In the genomic region with DNA sequence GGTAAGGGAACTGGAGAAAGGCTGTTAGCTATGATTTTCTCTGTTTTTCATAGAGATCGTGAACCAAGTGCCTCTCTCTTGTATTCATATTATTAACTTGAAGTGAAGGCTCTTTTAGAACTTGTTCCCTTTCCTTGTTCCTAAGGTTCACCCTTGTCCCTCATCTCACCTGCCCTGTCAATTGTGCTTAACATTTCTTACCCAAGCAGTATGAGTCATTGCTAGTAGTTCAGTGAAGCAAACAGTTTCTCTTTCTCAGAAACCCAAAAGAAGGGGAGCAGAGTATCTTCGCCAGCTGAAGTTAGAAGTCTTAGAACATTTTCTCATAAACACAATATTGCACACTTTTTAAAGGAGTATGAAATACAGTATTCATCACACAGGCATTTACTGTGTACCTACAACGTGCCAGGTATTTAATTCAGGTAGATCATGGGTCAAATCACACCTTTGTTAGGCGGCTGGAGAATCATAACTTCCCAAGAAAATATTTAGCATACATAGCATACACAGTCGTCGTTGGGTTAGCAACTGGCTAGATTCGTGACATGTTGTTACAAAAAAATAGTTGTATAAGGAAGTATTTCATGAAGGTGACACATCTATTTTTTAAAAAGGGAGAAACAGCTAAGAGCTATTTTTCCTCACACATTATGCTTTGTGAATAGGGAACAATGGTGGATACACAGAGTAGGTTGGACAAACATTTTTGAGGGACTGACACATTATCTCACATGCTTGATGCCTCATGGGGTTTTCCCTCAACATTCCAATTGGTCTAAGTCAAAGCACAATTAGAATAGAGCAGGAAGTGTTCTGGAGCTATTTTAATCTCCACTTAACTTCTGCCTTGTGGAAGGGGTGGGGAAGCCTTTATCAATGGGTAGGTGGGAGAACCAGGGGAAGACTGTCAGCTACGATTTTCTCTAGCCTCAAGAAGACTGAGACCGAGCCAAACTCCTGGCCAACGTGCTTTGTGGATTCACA, we compare ENCODE assay signal across 9 cellular contexts. TPM values are rescaled to one million over a fixed set of nuclear protein-coding genes. Genes with fewer than 3 reads are reported as not detected.
A peak's percentile ranks its signal among the peaks of the same experiment; 100 is the strongest.
DNase-seq lines count a peak whose midpoint lies in the region; ATAC-seq and TF ChIP-seq lines count a peak whose summit lies in the region.
"Had no signal": no experiment of that assay in that cellular context is flagged by ENCODE, and none has a peak within 500 bp of the region (broad histone marks: within the 10 kb centered on the region; RNA-seq: fewer than 3 reads in every experiment).

No MANE protein-coding gene starts in this region.

- peak overlapping the region; percentile 70 for H3K4me2 ChIP-seq in smooth muscle cell

- H3K9me3 ChIP-seq in smooth muscle cell (replicated peaks; ENCODE audit: low read depth) = no peaks in the 10 kb centered on the region

- peak; percentile 86 for ATAC-seq in GM18870 (IDR thresholded peaks at IDR 0.05; ENCODE audit: unreplicated experiment)
- peak; percentile 85 for ATAC-seq in HG03045 (IDR thresholded peaks at IDR 0.05; ENCODE audit: unreplicated experiment)
- peak; percentile 94 for ATAC-seq in foreskin keratinocyte
- ATAC-seq: K562 had no signal

- no peaks in the 10 kb centered on the region for H4K20me1 ChIP-seq in smooth muscle cell (ENCODE audit: low read depth)

- peak overlapping the region; percentile 95 for H3K9ac ChIP-seq in smooth muscle cell (ENCODE audit: low read depth)

- peaks cover 9% of the 10 kb centered on the region for H3K4me1 ChIP-seq in foreskin keratinocyte
- H3K4me1 ChIP-seq in smooth muscle cell (ENCODE audit: low read depth) = peaks cover 16% of the 10 kb centered on the region

- H3K4me3 ChIP-seq in smooth muscle cell = peak overlapping the region; percentile 8
- H3K4me3 ChIP-seq: K562 had no signal

- H3K27ac ChIP-seq in foreskin keratinocyte (peak overlapping the region; percentile 99), smooth muscle cell (ENCODE audit: low read depth) (peak overlapping the region; percentile 98)

- no peaks in the 10 kb centered on the region for H3F3A ChIP-seq in smooth muscle cell (ENCODE audit: low read depth)

- DNase-seq in AG08395 (ENCODE audit: low spot score) (peak; percentile 90), RPMI7951 (ENCODE audit: low read depth) (peak; percentile 97), foreskin keratinocyte (peak; percentile 98 to 99), smooth muscle cell (lab: John Stamatoyannopoulos, UW; ENCODE audit: unreplicated experiment) (no peak)
- DNase-seq in activated T-cell treated with anti-CD3 and anti-CD28 coated beads, Interleukin-2, amount 50 U/mL, for 48 hours = no peak
- DNase-seq in activated CD4-positive, alpha-beta T cell treated with anti-CD3 and anti-CD28 coated beads, Interleukin-2, amount 50 U/mL, for 48 hours = no peak

- H2AFZ ChIP-seq in smooth muscle cell (ENCODE audit: low read depth) = peak overlapping the region; percentile 6

- no peaks in the 10 kb centered on the region for H3K36me3 ChIP-seq in smooth muscle cell (ENCODE audit: low read depth)

- no peaks in the 10 kb centered on the region for H3K27me3 ChIP-seq in foreskin keratinocyte
- no peaks in the 10 kb centered on the region for H3K27me3 ChIP-seq in smooth muscle cell (ENCODE audit: low read depth)

- TF ChIP-seq CTCF in foreskin keratinocyte (conservative IDR thresholded peaks at IDR 0.05) (no peak), smooth muscle cell (IDR thresholded peaks at IDR 0.05; ENCODE audit: borderline replicate concordance, insufficient read depth, poor library complexity, severe bottlenecking) (no peak)

- no peaks in the 10 kb centered on the region for H3K79me2 ChIP-seq in smooth muscle cell (ENCODE audit: low read depth)

- 59% methylated on average over 10 of the region's 10 CpGs for WGBS in smooth muscle cell (ENCODE audit: low lambda C conversion rate)

RNA-seq across cellular contexts. Expression of a gene that starts 13.2 kb away (rescaled TPM):
- total RNA-seq in RPMI7951 (2014; rRNA removed; shearing (Covaris generic)) = 15.5 and 21.1 TPM in 2 replicates
- total RNA-seq in foreskin keratinocyte = 19.5 and 24.9 TPM in 2 replicates
- polyA plus RNA-seq in foreskin keratinocyte = 3.1 and 3.5 TPM in 2 replicates
- 7.1 and 9.2 TPM in 2 replicates for total RNA-seq in smooth muscle cell
- 2.2 and 2.5 TPM in 2 replicates for polyA plus RNA-seq in smooth muscle cell

Comparison
In these comparisons a context has a peak if more than half of its experiments do, and no peak if none do; other contexts are left out.
1. DNase-seq: peak in AG08395 (single experiment), RPMI7951 (single experiment) and foreskin keratinocyte (2 of 2); none in smooth muscle cell (single experiment), activated T-cell treated with anti-CD3 and anti-CD28 coated beads, Interleukin-2, amount 50 U/mL, for 48 hours (0 of 2) and activated CD4-positive, alpha-beta T cell treated with anti-CD3 and anti-CD28 coated beads, Interleukin-2, amount 50 U/mL, for 48 hours (0 of 2).
2. Peak in every context shown above with its lines, with median percentiles within 50 percentile points of each other: ATAC-seq.